Comparison of ENCODE assay signal across 8 cellular contexts in the genomic region with DNA sequence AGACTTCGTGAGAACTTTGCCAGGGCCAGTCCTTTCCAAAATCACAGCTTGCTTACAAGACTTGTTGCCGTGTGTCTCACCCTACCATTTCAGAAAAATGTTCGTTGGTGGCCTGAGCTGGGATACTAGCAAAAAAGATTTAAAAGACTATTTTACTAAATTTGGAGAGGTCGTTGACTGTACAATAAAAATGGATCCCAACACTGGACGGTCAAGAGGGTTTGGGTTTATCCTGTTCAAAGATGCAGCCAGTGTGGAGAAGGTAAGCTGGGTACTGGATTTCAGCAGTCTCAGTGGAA. TPM values are rescaled to one million over a fixed set of nuclear protein-coding genes. Genes with fewer than 3 reads are reported as not detected.
DNase-seq lines count a peak whose midpoint lies in the region; ATAC-seq and TF ChIP-seq lines count a peak whose summit lies in the region.

No MANE protein-coding gene starts in this region.

- POLR2A ChIA-PET in WTC11 (lab: Charles Lee) = no interaction called here

- H4K20me1 ChIP-seq in GM23338 (replicated peaks; ENCODE audit: insufficient read depth) = peaks cover 52% of the 10 kb centered on the region

- H3K4me3 ChIP-seq in GM23338 (peak overlapping the region; percentile 100), skeletal muscle cell (ENCODE audit: low read depth, low read length) (peak overlapping the region; percentile 65)

- CTCF ChIA-PET in WTC11 (lab: Charles Lee) = interaction anchor here (1.6 kb wide), 1 partner anchor 129 kb away, joined by 4 read pairs; no protein-coding TSS in a partner anchor

- H3K36me3 Mint-ChIP-seq in GM23338 (ENCODE audit: low read depth) (peaks cover 59% of the 10 kb centered on the region), WTC11 (peaks cover 57% of the 10 kb centered on the region), glutamatergic neuron (ENCODE audit: unreplicated experiment) (no peaks in the 10 kb centered on the region)

- H3K79me2 ChIP-seq in GM23338 (replicated peaks; ENCODE audit: insufficient read depth) = peaks cover 56% of the 10 kb centered on the region

- H3K27me3 Mint-ChIP-seq in GM23338 (ENCODE audit: insufficient read depth, low read depth, poor library complexity) = peaks cover 32% of the 10 kb centered on the region
- peaks cover 7% of the 10 kb centered on the region; the same call in 1 of the 2 replicates for H3K27me3 Mint-ChIP-seq in WTC11 (ENCODE audit: low read depth)
- peaks cover 12% of the 10 kb centered on the region for H3K27me3 Mint-ChIP-seq in glutamatergic neuron (ENCODE audit: unreplicated experiment)

- no peak overlapping the region for H2AFZ ChIP-seq in GM23338

- H3K27ac Mint-ChIP-seq in GM23338 = peak overlapping the region; percentile 50
- peak overlapping the region; percentile 78 for H3K27ac Mint-ChIP-seq in WTC11
- H3K27ac Mint-ChIP-seq in glutamatergic neuron (ENCODE audit: unreplicated experiment) = peak overlapping the region; percentile 65

- no peak for TF ChIP-seq CTCF in GM23338 (conservative IDR thresholded peaks at IDR 0.05; ENCODE audit: low read depth in 2 of 2)
- no peak for TF ChIP-seq CTCF in WTC11 (IDR thresholded peaks at IDR 0.05)
- TF ChIP-seq CTCF in glutamatergic neuron (IDR thresholded peaks at IDR 0.05; ENCODE audit: partially characterized antibody, unreplicated experiment) = no peak

- H3K9me2 ChIP-seq in GM23338 (ENCODE audit: insufficient read depth) = no peaks in the 10 kb centered on the region

- H3K27ac ChIP-seq in GM23338 (ENCODE audit: low read depth) = peak overlapping the region; percentile 84

- H3K4me2 ChIP-seq in GM23338 = peak overlapping the region; percentile 99

- H3K27me3 ChIP-seq in GM23338 (ENCODE audit: insufficient read depth) = no peaks in the 10 kb centered on the region

- peaks cover 23% of the 10 kb centered on the region for H3K4me1 ChIP-seq in GM23338 (ENCODE audit: insufficient read depth)

- H3K9me3 Mint-ChIP-seq in GM23338 (peaks cover 8% of the 10 kb centered on the region), WTC11 (no peaks in the 10 kb centered on the region), glutamatergic neuron (ENCODE audit: unreplicated experiment) (peaks cover 15% of the 10 kb centered on the region)

- ATAC-seq in GM23338 = no peak
- ATAC-seq in WTC11 = no peak
- no peak for ATAC-seq in HG03139 (IDR thresholded peaks at IDR 0.05; ENCODE audit: unreplicated experiment)
- no peak for ATAC-seq in GM18907 (IDR thresholded peaks at IDR 0.05; ENCODE audit: unreplicated experiment)

- H3K4me1 Mint-ChIP-seq in GM23338 (peaks cover 38% of the 10 kb centered on the region), WTC11 (peaks cover 21% of the 10 kb centered on the region), glutamatergic neuron (ENCODE audit: low read depth, unreplicated experiment) (peaks cover 14% of the 10 kb centered on the region)

- H3K36me3 ChIP-seq in GM23338 (ENCODE audit: insufficient read depth) = peaks cover 53% of the 10 kb centered on the region

- DNase-seq in GM23338 (ENCODE audit: low spot score) (no peak), WTC11 (ENCODE audit: low spot score) (no peak), glutamatergic neuron (no peak), skeletal muscle cell (ENCODE audit: low read depth) (no peak), NCI-H2029 (lab: John Stamatoyannopoulos, UW) (no peak), kidney tubule cell (ENCODE audit: low spot score) (no peak)

- peaks cover 53% of the 10 kb centered on the region for H3F3A ChIP-seq in GM23338 (replicated peaks; ENCODE audit: low read depth)

- H3K4me3 Mint-ChIP-seq in GM23338 (peak overlapping the region; percentile 90), WTC11 (peak overlapping the region; percentile 80), glutamatergic neuron (ENCODE audit: unreplicated experiment) (peak overlapping the region; percentile 91)

TF ChIP-seq in GM23338, 12 proteins besides CTCF, POLR2A, EP300 and RAD21 (continues in another document):
- TF ChIP-seq CREB1 (CRISPR knock-in tag; IDR thresholded peaks at IDR 0.05; ENCODE audit: low read depth) (no peak), STAT1 (IDR thresholded peaks at IDR 0.05; ENCODE audit: unreplicated experiment) (no peak), NANOG (IDR thresholded peaks at IDR 0.05; ENCODE audit: borderline replicate concordance) (no peak), ZNF331 (CRISPR knock-in tag; IDR thresholded peaks at IDR 0.05; ENCODE audit: low read depth) (no peak), JUNB (IDR thresholded peaks at IDR 0.05; ENCODE audit: unreplicated experiment) (no peak), EZH2phosphoT487 (IDR thresholded peaks at IDR 0.05; ENCODE audit: unreplicated experiment) (no peak), ZNF114 (CRISPR knock-in tag; IDR thresholded peaks at IDR 0.05) (no peak)

TF ChIP-seq in WTC11, 78 proteins besides CTCF, POLR2A, EP300 and RAD21:
- TF ChIP-seq, protein P1, sequence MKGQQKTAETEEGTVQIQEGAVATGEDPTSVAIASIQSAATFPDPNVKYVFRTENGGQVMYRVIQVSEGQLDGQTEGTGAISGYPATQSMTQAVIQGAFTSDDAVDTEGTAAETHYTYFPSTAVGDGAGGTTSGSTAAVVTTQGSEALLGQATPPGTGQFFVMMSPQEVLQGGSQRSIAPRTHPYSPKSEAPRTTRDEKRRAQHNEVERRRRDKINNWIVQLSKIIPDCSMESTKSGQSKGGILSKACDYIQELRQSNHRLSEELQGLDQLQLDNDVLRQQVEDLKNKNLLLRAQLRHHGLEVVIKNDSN (CRISPR knock-in tag; IDR thresholded peaks at IDR 0.05) = no peak
- no peak for TF ChIP-seq ELF4 (CRISPR knock-in tag; IDR thresholded peaks at IDR 0.05; ENCODE audit: low read depth)
- TF ChIP-seq RORB (CRISPR knock-in tag; IDR thresholded peaks at IDR 0.05) = no peak
- TF ChIP-seq FOXP1 (CRISPR knock-in tag; IDR thresholded peaks at IDR 0.05; ENCODE audit: borderline replicate concordance) = no peak
- TF ChIP-seq, protein P2, sequence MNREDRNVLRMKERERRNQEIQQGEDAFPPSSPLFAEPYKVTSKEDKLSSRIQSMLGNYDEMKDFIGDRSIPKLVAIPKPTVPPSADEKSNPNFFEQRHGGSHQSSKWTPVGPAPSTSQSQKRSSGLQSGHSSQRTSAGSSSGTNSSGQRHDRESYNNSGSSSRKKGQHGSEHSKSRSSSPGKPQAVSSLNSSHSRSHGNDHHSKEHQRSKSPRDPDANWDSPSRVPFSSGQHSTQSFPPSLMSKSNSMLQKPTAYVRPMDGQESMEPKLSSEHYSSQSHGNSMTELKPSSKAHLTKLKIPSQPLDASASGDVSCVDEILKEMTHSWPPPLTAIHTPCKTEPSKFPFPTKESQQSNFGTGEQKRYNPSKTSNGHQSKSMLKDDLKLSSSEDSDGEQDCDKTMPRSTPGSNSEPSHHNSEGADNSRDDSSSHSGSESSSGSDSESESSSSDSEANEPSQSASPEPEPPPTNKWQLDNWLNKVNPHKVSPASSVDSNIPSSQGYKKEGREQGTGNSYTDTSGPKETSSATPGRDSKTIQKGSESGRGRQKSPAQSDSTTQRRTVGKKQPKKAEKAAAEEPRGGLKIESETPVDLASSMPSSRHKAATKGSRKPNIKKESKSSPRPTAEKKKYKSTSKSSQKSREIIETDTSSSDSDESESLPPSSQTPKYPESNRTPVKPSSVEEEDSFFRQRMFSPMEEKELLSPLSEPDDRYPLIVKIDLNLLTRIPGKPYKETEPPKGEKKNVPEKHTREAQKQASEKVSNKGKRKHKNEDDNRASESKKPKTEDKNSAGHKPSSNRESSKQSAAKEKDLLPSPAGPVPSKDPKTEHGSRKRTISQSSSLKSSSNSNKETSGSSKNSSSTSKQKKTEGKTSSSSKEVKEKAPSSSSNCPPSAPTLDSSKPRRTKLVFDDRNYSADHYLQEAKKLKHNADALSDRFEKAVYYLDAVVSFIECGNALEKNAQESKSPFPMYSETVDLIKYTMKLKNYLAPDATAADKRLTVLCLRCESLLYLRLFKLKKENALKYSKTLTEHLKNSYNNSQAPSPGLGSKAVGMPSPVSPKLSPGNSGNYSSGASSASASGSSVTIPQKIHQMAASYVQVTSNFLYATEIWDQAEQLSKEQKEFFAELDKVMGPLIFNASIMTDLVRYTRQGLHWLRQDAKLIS (CRISPR knock-in tag; IDR thresholded peaks at IDR 0.05; ENCODE audit: borderline replicate concordance) = no peak
- no peak for TF ChIP-seq TEAD1 (CRISPR knock-in tag; IDR thresholded peaks at IDR 0.05)
- TF ChIP-seq ZNF416 (CRISPR knock-in tag; IDR thresholded peaks at IDR 0.05) = no peak

RNA-seq across cellular contexts. Expression of gene HNRNPAB, which starts 1.4 kb away (rescaled TPM):
- total RNA-seq in GM23338 (2014; rRNA removed; shearing (Covaris generic)) = 304 and 345 TPM in 2 replicates
- 579 and 599 TPM in 2 replicates for polyA plus RNA-seq in GM23338 (2016; fragmentation: Nextera tagmentation; extraction: Ambion mirVana)
- 414 to 457 TPM (median 419 TPM) in 3 replicates for total RNA-seq in WTC11 (2021)
- 281 TPM for total RNA-seq in glutamatergic neuron (ENCODE audit: unreplicated experiment)

RNA-seq across cellular contexts. Expression of gene GMCL2, which starts 18.5 kb away (rescaled TPM):
- total RNA-seq in GM23338 (2014; rRNA removed; shearing (Covaris generic)) = 0.07 and 0.08 TPM in 2 replicates
- polyA plus RNA-seq in GM23338 (2016; fragmentation: Nextera tagmentation; extraction: Ambion mirVana) = not detected in 2 replicates
- total RNA-seq in WTC11 (2021) (not detected in 3 replicates), glutamatergic neuron (ENCODE audit: unreplicated experiment) (not detected)

RNA-seq across cellular contexts. Expression of gene PHYKPL, which starts 26.9 kb away (rescaled TPM):
- total RNA-seq in GM23338 (2014; rRNA removed; shearing (Covaris generic)) = 12.4 and 15.9 TPM in 2 replicates
- polyA plus RNA-seq in GM23338 (2016; fragmentation: Nextera tagmentation; extraction: Ambion mirVana) = 17.8 and 20.8 TPM in 2 replicates
- total RNA-seq in WTC11 (2021) (30.9 to 41.7 TPM (median 31.7 TPM) in 3 replicates), glutamatergic neuron (ENCODE audit: unreplicated experiment) (89.7 TPM)

RNA-seq across cellular contexts. Expression of gene NHP2, which starts 52.0 kb away (rescaled TPM):
- total RNA-seq in GM23338 (2014; rRNA removed; shearing (Covaris generic)) = 452 and 455 TPM in 2 replicates
- polyA plus RNA-seq in GM23338 (2016; fragmentation: Nextera tagmentation; extraction: Ambion mirVana) = 435 and 450 TPM in 2 replicates
- total RNA-seq in WTC11 (2021) (263 to 269 TPM (median 264 TPM) in 3 replicates), glutamatergic neuron (ENCODE audit: unreplicated experiment) (128 TPM)
